In the genomic region with DNA sequence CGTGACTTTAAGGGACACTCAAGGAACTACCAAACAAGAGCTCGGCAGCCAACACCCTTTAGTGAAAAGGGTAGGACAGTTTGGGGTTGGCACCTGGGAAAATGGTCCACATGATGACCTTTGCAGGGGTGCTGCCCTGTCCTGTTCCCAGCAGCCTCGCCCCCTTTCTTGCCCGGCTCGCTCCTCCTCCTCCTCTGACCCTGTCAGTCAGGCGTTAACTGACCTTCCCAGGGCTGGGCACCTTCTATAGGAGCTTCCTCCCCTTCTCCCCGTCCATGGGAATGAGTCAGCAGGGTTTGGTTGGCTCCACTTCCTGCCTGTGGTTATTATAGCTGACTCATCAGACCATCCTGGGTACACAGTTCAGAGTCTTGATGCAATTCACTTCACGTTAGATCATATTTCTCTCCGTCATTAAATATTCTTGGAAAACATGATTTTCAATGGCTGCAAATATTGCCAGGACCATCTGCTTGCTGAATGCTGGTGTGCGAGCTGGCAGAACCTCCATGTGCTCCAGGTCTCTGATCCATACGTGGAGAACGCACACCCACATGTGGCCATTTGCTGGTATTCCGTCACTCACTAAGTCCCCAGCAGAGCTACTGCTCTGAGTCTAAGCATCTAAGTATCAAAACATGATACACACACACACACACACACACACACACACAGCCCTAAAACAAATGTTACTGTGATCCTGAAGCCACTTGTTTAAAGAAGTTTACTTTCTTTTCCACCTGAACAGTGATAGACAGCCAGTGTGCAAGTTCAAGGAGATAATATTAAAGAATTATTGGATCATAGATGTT, we compare ENCODE assay signal across 8 cellular contexts.
DNase-seq lines count a peak whose midpoint lies in the region; TF ChIP-seq lines count a peak whose summit lies in the region.

No MANE protein-coding gene starts in this region.

- DNase-seq in DMS53 (lab: John Stamatoyannopoulos, UW), result peak; percentile 99
- DNase-seq in HuH-7.5 (ENCODE audit: low spot score), result peak; percentile 75
- peak; percentile 98 for DNase-seq in RWPE1 (ENCODE audit: low spot score)
- DNase-seq in activated effector memory CD4-positive, alpha-beta T cell treated with Interleukin-2 at 50 U/mL for 16 hours, result peak; percentile 56
- DNase-seq in glomerular endothelial cell (ENCODE audit: extremely low read depth, low read depth, low spot score), result peak; percentile 88
- no peak for DNase-seq in cerebellar nuclear complex (lab: John Stamatoyannopoulos, UW)
- no peak for DNase-seq in germinal center (ENCODE audit: low spot score)

- no peaks in the 10 kb centered on the region for H3K36me3 ChIP-seq in rectal smooth muscle tissue (ENCODE audit: control insufficient read depth, insufficient read depth, low read length)

- H3K27ac ChIP-seq in RWPE1 (peak overlapping the region; percentile 82), rectal smooth muscle tissue (ENCODE audit: low read depth, low read length) (no peak overlapping the region)

- H3K4me3 ChIP-seq in rectal smooth muscle tissue (ENCODE audit: low read length), result peak overlapping the region; percentile 31

- H3K27me3 ChIP-seq in rectal smooth muscle tissue (ENCODE audit: control insufficient read depth, insufficient read depth, low read length), result no peaks in the 10 kb centered on the region

- no peak overlapping the region for H3K9ac ChIP-seq in rectal smooth muscle tissue (ENCODE audit: low read length)

- H3K4me1 ChIP-seq in rectal smooth muscle tissue (ENCODE audit: control insufficient read depth, insufficient read depth, low read length), result no peaks in the 10 kb centered on the region

- CTCF ChIA-PET in RWPE1 (lab: Yijun Ruan, JAX), result interaction anchor here (0.5 to 1.1 kb wide), 5 partner anchors 9 to 215 kb away, joined by 3 to 4 read pairs (median 3); no protein-coding TSS in a partner anchor

- POLR2A ChIA-PET in RWPE1 (lab: Yijun Ruan, JAX; ENCODE audit: low non-redundant PET), result no interaction called here

- peak; percentile 85 for TF ChIP-seq CTCF in RWPE1 (conservative IDR thresholded peaks at IDR 0.05; ENCODE audit: low read depth)

Comparison
In these comparisons a context has a peak if more than half of its experiments do, and no peak if none do; other contexts are left out.
1. DNase-seq: peak in DMS53 (single experiment), HuH-7.5 (single experiment), RWPE1 (single experiment), activated effector memory CD4-positive, alpha-beta T cell treated with Interleukin-2 at 50 U/mL for 16 hours (single experiment) and glomerular endothelial cell (single experiment); none in cerebellar nuclear complex (0 of 2) and germinal center (single experiment).